Comparison of ENCODE assay signal across 8 cellular contexts in the genomic region with DNA sequence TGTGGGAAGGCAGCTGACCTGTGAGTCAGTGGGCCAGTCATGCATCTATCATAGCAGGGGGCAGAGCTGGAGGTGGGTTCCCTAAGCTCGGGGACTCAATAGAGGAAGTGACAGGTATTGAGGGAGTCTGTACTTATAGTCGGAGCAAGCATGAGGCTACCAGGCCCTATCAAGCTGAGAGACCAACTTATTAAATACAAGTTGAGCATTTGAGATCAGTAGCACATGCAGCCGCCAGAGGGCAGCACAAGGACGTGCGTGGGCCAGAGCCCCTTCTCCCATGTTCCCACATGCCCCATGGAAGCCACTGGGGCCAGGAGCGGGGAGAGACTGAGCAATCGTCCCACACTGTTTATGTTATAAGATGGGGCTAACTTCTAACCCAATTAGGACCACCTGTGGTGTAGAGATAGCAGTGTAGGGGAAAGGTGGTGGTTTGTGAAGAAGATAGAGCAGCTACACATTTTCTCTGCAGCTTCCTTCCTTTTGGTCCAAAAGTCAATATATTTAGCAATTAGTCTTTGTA. TPM values are rescaled to one million over a fixed set of nuclear protein-coding genes. Genes with fewer than 3 reads are reported as not detected.
DNase-seq lines count a peak whose midpoint lies in the region; ATAC-seq and TF ChIP-seq lines count a peak whose summit lies in the region.

No MANE protein-coding gene starts in this region.

- no peak overlapping the region for H3K27ac ChIP-seq in coronary artery
- H3K27ac ChIP-seq in mesendoderm (ENCODE audit: low read depth, low read length): no peak overlapping the region

- no peaks in the 10 kb centered on the region for H3K27me3 Mint-ChIP-seq in WTC11 (ENCODE audit: low read depth)

- H3K56ac ChIP-seq in mesendoderm (ENCODE audit: low read length): no peak overlapping the region

- no peaks in the 10 kb centered on the region for H3K79me2 ChIP-seq in mesendoderm (ENCODE audit: control insufficient read depth, insufficient read depth, low read length)

- H3K79me1 ChIP-seq in mesendoderm (ENCODE audit: low read length): no peaks in the 10 kb centered on the region

- H3K18ac ChIP-seq in mesendoderm (ENCODE audit: low read length): no peak overlapping the region

- no peak overlapping the region for H2AK5ac ChIP-seq in mesendoderm (ENCODE audit: low read length)

- no peak overlapping the region for H3K9ac ChIP-seq in mesendoderm (ENCODE audit: low read length)

- no peak overlapping the region for H2BK5ac ChIP-seq in mesendoderm (ENCODE audit: low read length)

- DNase-seq in CMK (ENCODE audit: low read depth): peak; percentile 51
- peak; percentile 66 for DNase-seq in GM20000 (ENCODE audit: low spot score)
- peak; percentile 85 for DNase-seq in NAMALWA (ENCODE audit: low spot score)
- peak; percentile 85 for DNase-seq in WTC11 (ENCODE audit: low spot score)
- DNase-seq in coronary artery (ENCODE audit: low spot score): no peak
- DNase-seq in mesendoderm: peak; percentile 96
- DNase-seq in stromal cell of bone marrow (ENCODE audit: low read depth): peak; percentile 2
- no peak for DNase-seq in sciatic nerve (ENCODE audit: low spot score)

- CTCF ChIA-PET in WTC11 (lab: Charles Lee): interaction anchor here (0.6 to 2.8 kb wide), 33 partner anchors 9 to 424 kb away, joined by 3 to 28 read pairs (median 4); partner anchors contain the start of genes CCDC126, FAM221A and STK31

- no peak overlapping the region for H2BK15ac ChIP-seq in mesendoderm (replicated peaks; ENCODE audit: low read depth)

- H4K5ac ChIP-seq in mesendoderm (ENCODE audit: low read length): no peak overlapping the region

- H3K9me3 Mint-ChIP-seq in WTC11: peaks cover 7% of the 10 kb centered on the region; the same call in 1 of the 2 replicates

- intact Hi-C loops in sciatic nerve (cut with DNase I): no loop called here

- no peak overlapping the region for H4K8ac ChIP-seq in mesendoderm (ENCODE audit: low read depth, low read length)

- H3K4ac ChIP-seq in mesendoderm (ENCODE audit: low read depth, low read length): no peak overlapping the region

- H3K4me3 ChIP-seq in coronary artery (no peak overlapping the region), mesendoderm (ENCODE audit: low read length) (no peak overlapping the region)

- no peak overlapping the region for H3K27ac Mint-ChIP-seq in WTC11

- WGBS in mesendoderm (ENCODE audit: extremely low coverage, insufficient coverage, low lambda C conversion rate): no CpG with 5 or more reads among the region's 7 CpGs

- no peak overlapping the region for H2BK120ac ChIP-seq in mesendoderm (ENCODE audit: low read depth, low read length)

- POLR2A ChIA-PET in WTC11 (lab: Charles Lee): interaction anchor here (0.9 kb wide), 1 partner anchor 639 kb away, joined by 3 read pairs; no protein-coding TSS in a partner anchor

- no peaks in the 10 kb centered on the region for H3K27me3 ChIP-seq in mesendoderm (ENCODE audit: insufficient read depth, low read length, poor library complexity)

- TF ChIP-seq CTCF in GM20000 (IDR thresholded peaks at IDR 0.05; ENCODE audit: extremely low read depth, missing control alignments) (peak; percentile 79), WTC11 (IDR thresholded peaks at IDR 0.05) (peak; percentile 86), coronary artery (IDR thresholded peaks at IDR 0.05) (peak; percentile 22)

- no peak overlapping the region for H3K23ac ChIP-seq in mesendoderm (ENCODE audit: low read length)

- no peaks in the 10 kb centered on the region for H3K4me1 Mint-ChIP-seq in WTC11

- H3K36me3 Mint-ChIP-seq in WTC11: peaks cover 31% of the 10 kb centered on the region

- no peaks in the 10 kb centered on the region for H3K36me3 ChIP-seq in mesendoderm (ENCODE audit: control insufficient read depth, insufficient read depth, low read length)

- no peak overlapping the region for H3K4me3 Mint-ChIP-seq in WTC11

- no peak overlapping the region for H3K4me2 ChIP-seq in mesendoderm (ENCODE audit: low read length)

- no peaks in the 10 kb centered on the region for H3K4me1 ChIP-seq in mesendoderm (ENCODE audit: control insufficient read depth, low read depth, low read length)

- peak; percentile 99 for ATAC-seq in WTC11
- ATAC-seq in sciatic nerve: no peak

TF ChIP-seq in WTC11, 78 proteins besides CTCF, POLR2A, EP300 and RAD21:
- TF ChIP-seq ZNF416 (CRISPR knock-in tag; IDR thresholded peaks at IDR 0.05) (0 out of 2 replicates have a peak, but pooled peaks have one; percentile 13), ZNF263 (CRISPR knock-in tag; IDR thresholded peaks at IDR 0.05; ENCODE audit: low read depth) (no peak), EMX1 (CRISPR knock-in tag; IDR thresholded peaks at IDR 0.05) (no peak), ZNF121 (CRISPR knock-in tag; IDR thresholded peaks at IDR 0.05) (no peak), ZNF423 (CRISPR knock-in tag; IDR thresholded peaks at IDR 0.05) (peak; percentile 14; the same call in 1 of the 2 replicates)
- TF ChIP-seq, protein P1, sequence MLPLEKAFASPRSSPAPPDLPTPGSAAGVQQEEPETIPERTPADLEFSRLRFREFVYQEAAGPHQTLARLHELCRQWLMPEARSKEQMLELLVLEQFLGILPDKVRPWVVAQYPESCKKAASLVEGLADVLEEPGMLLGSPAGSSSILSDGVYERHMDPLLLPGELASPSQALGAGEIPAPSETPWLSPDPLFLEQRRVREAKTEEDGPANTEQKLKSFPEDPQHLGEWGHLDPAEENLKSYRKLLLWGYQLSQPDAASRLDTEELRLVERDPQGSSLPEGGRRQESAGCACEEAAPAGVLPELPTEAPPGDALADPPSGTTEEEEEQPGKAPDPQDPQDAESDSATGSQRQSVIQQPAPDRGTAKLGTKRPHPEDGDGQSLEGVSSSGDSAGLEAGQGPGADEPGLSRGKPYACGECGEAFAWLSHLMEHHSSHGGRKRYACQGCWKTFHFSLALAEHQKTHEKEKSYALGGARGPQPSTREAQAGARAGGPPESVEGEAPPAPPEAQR (CRISPR knock-in tag; IDR thresholded peaks at IDR 0.05): 0 out of 2 replicates have a peak, but pooled peaks have one; percentile 44
TF ChIP-seq in WTC11: peak in this region for 3.

RNA-seq across cellular contexts. Expression of gene STK31, which starts 13.0 kb away (rescaled TPM):
- total RNA-seq in WTC11 (2021) (0.21 to 0.42 TPM (median 0.30 TPM) in 3 replicates), sciatic nerve (1.8 TPM)
- 0.37 TPM for polyA plus RNA-seq in mesendoderm (2013, experiment 1 of 2)
- polyA plus RNA-seq in mesendoderm (2013, experiment 2 of 2): 0.32 TPM

RNA-seq across cellular contexts. Expression of gene FAM221A, which starts 17.0 kb away (rescaled TPM):
- total RNA-seq in WTC11 (2021): 22.6 to 24.9 TPM (median 23.3 TPM) in 3 replicates
- polyA plus RNA-seq in mesendoderm (2013, experiment 1 of 2): 3.6 TPM
- 3.8 TPM for polyA plus RNA-seq in mesendoderm (2013, experiment 2 of 2)
- total RNA-seq in sciatic nerve: 9.8 TPM

Comparison
In these comparisons a context has a peak if more than half of its experiments do, and no peak if none do; other contexts are left out.
1. DNase-seq: peak in CMK (single experiment), GM20000 (single experiment), NAMALWA (single experiment), WTC11 (single experiment), mesendoderm (single experiment) and stromal cell of bone marrow (single experiment); none in coronary artery (single experiment) and sciatic nerve (single experiment).
2. CTCF ChIP-seq: peak in every context shown above with its lines; median percentile 86 in WTC11; 79 in GM20000; 22 in coronary artery.